In genomic region chr3:22938739-22939138, GRCh38 we compare ENCODE assay signal across 25 cellular contexts.
DNase-seq lines count a peak whose midpoint lies in the region; ATAC-seq and TF ChIP-seq lines count a peak whose summit lies in the region.
"Had no signal": no experiment of that assay in that cellular context is flagged by ENCODE, and none has a peak within 500 bp of the region (broad histone marks: within the 10 kb centered on the region; RNA-seq: fewer than 3 reads in every experiment).

No MANE protein-coding gene starts in this region.

- no peak overlapping the region for H2AFZ ChIP-seq in SK-N-SH (ENCODE audit: low read depth)
- H2AFZ ChIP-seq: GM23248 had no signal

- no peaks in the 10 kb centered on the region for H3F3A ChIP-seq in SK-N-SH (replicated peaks; ENCODE audit: insufficient read depth)

- H4K20me1 ChIP-seq in SK-N-SH (ENCODE audit: insufficient read depth) = no peaks in the 10 kb centered on the region
- H4K20me1 ChIP-seq: BLaER1 treated with 17β-estradiol and CSF1 and Interleukin-3, amounts not matched to agents 10 nM and 100 nM had no signal

- H3K4me1 ChIP-seq in gastroesophageal sphincter (peaks cover 8 to 47% (median 17%) of the 10 kb centered on the region in 3 donors), uterus (no peaks in the 10 kb centered on the region), upper lobe of right lung (no peaks in the 10 kb centered on the region), SK-N-SH (ENCODE audit: control insufficient read depth in 1 of 2, insufficient read depth in 2 of 2, low read depth in 1 of 2, low read length in 1 of 2) (no peaks in the 10 kb centered on the region)
- H3K4me1 ChIP-seq: A549; BE2C; BLaER1 treated with 17β-estradiol and CSF1 and Interleukin-3, amounts not matched to agents 10 nM and 100 nM had no signal

- 91 to 93% methylated on average over 3 to 5 of the region's 5 CpGs for WGBS in gastroesophageal sphincter (ENCODE audit: low coverage in 1 of 2), 2 donors
- 71% methylated on average over 5 of the region's 5 CpGs for WGBS in SK-N-SH (ENCODE audit: low lambda C conversion rate)

- TF ChIP-seq CTCF in gastroesophageal sphincter (IDR thresholded peaks at IDR 0.05) (no peak), uterus (IDR thresholded peaks at IDR 0.05) (no peak), upper lobe of right lung (IDR thresholded peaks at IDR 0.05) (no peak), SK-N-SH (IDR thresholded peaks at IDR 0.05) (no peak)

- no peaks in the 10 kb centered on the region for H3K9me3 ChIP-seq in gastroesophageal sphincter
- no peaks in the 10 kb centered on the region for H3K9me3 ChIP-seq in uterus
- no peaks in the 10 kb centered on the region for H3K9me3 ChIP-seq in upper lobe of right lung
- H3K9me3 ChIP-seq in SK-N-SH = no peaks in the 10 kb centered on the region
- H3K9me3 ChIP-seq: A549; BE2C; BLaER1 treated with 17β-estradiol and CSF1 and Interleukin-3, amounts not matched to agents 10 nM and 100 nM had no signal

- peak overlapping the region; percentile 9 for H3K27ac Mint-ChIP-seq in stimulated activated naive B cell treated with anti-CD40 and anti-IgM and Interleukin-4, amounts not matched to agents 10 μg/mL and 1 μg/mL and 100 μg/mL, for 72 hours
- H3K27ac Mint-ChIP-seq: CD14-positive monocyte; CD4-positive, alpha-beta T cell; CD8-positive, alpha-beta memory T cell had no signal

- H3K4me2 ChIP-seq in SK-N-SH = no peak overlapping the region
- H3K4me2 ChIP-seq: A549; BLaER1 treated with 17β-estradiol and CSF1 and Interleukin-3, amounts not matched to agents 10 nM and 100 nM had no signal

- no peak overlapping the region for H3K9ac ChIP-seq in SK-N-SH
- H3K9ac ChIP-seq: BLaER1 treated with 17β-estradiol and CSF1 and Interleukin-3, amounts not matched to agents 10 nM and 100 nM; GM23248 had no signal

- H3K79me2 ChIP-seq in SK-N-SH (ENCODE audit: insufficient read depth) = no peaks in the 10 kb centered on the region

- H3K4me1 Mint-ChIP-seq in stimulated activated naive B cell treated with anti-CD40 and anti-IgM and Interleukin-4, amounts not matched to agents 10 μg/mL and 1 μg/mL and 100 μg/mL, for 72 hours = no peaks in the 10 kb centered on the region
- H3K4me1 Mint-ChIP-seq: CD14-positive monocyte; CD8-positive, alpha-beta memory T cell had no signal

- intact Hi-C loops in uterus (cut with DNase I; ENCODE audit: low total_unique reads) (no loop called here), upper lobe of right lung (cut with DNase I) (no loop called here)

- ATAC-seq in gastroesophageal sphincter = no peak
- ATAC-seq in stimulated activated naive B cell treated with anti-CD40 and anti-IgM and Interleukin-4, amounts not matched to agents 10 μg/mL and 1 μg/mL and 100 μg/mL, for 72 hours (replicated peaks) = peak; percentile 58 to 69
- ATAC-seq in upper lobe of right lung = no peak
- ATAC-seq: A549, GM12878, HCT116 had no signal

- TF ChIP-seq EP300 in gastroesophageal sphincter (IDR thresholded peaks at IDR 0.05) (no peak), SK-N-SH (IDR thresholded peaks at IDR 0.05; ENCODE audit: borderline replicate concordance in 1 of 2, low read depth in 1 of 2, low read length in 1 of 2) (no peak)

- DNase-seq in NOMO-1 treated with DMSO at 0.1 percent for 48 hours (lab: John Stamatoyannopoulos, UW; ENCODE audit: unreplicated experiment) (peak; percentile 6), NOMO-1 (lab: John Stamatoyannopoulos, UW; ENCODE audit: unreplicated experiment in 2 of 2) (no peak), uterus (no peak), middle frontal gyrus (ENCODE audit: extremely low spot score, low spot score) (no peak), upper lobe of right lung (no peak), SK-N-SH (no peak)
- DNase-seq in stimulated activated naive B cell treated with anti-CD40 and anti-IgM and Interleukin-4, amounts not matched to agents 10 μg/mL and 1 μg/mL and 100 μg/mL, for 72 hours = no peak
- DNase-seq: 8988T; ACHN; AML-193; BE2C; CD4-positive, alpha-beta T cell; CD8-positive, alpha-beta memory T cell; DMS 273 treated with DMSO at 0.1 percent for 48 hours; DMS79; EL; GDM1; H7 had no signal

- H3K27ac ChIP-seq in gastroesophageal sphincter (peak overlapping the region; percentile 63 to 84 (median 70)), uterus (peak overlapping the region; percentile 1 to 13), upper lobe of right lung (no peak overlapping the region), SK-N-SH (ENCODE audit: low read depth in 2 of 2, low read length in 1 of 2) (peak overlapping the region in 1 of 2 experiments; percentile 15; a peak in 1 of 4 replicates)
- H3K27ac ChIP-seq: A549; BLaER1 treated with 17β-estradiol and CSF1 and Interleukin-3, amounts not matched to agents 10 nM and 100 nM; GM23248 had no signal

- POLR2A ChIA-PET in SK-N-SH (lab: Yijun Ruan, JAX) = no interaction called here

- CTCF ChIA-PET in SK-N-SH (lab: Yijun Ruan, JAX) = no interaction called here

- H3K9me2 ChIP-seq in SK-N-SH = no peaks in the 10 kb centered on the region

- H3K36me3 ChIP-seq in gastroesophageal sphincter (no peaks in the 10 kb centered on the region), uterus (no peaks in the 10 kb centered on the region), upper lobe of right lung (no peaks in the 10 kb centered on the region), SK-N-SH (replicated peaks in 1 of 2; ENCODE audit: control insufficient read depth in 1 of 2, insufficient read depth in 2 of 2, low read length in 1 of 2) (no peaks in the 10 kb centered on the region)
- H3K36me3 ChIP-seq: BE2C; BLaER1 treated with 17β-estradiol and CSF1 and Interleukin-3, amounts not matched to agents 10 nM and 100 nM had no signal

- H3K27me3 ChIP-seq in gastroesophageal sphincter = no peaks in the 10 kb centered on the region
- no peaks in the 10 kb centered on the region for H3K27me3 ChIP-seq in uterus
- no peaks in the 10 kb centered on the region for H3K27me3 ChIP-seq in upper lobe of right lung
- no peaks in the 10 kb centered on the region for H3K27me3 ChIP-seq in SK-N-SH (ENCODE audit: insufficient read depth)
- H3K27me3 ChIP-seq: BE2C; BLaER1 treated with 17β-estradiol and CSF1 and Interleukin-3, amounts not matched to agents 10 nM and 100 nM had no signal

- TF ChIP-seq POLR2A in gastroesophageal sphincter (IDR thresholded peaks at IDR 0.05) = no peak
- no peak for TF ChIP-seq POLR2A in uterus (IDR thresholded peaks at IDR 0.05)

- H3K9me3 Mint-ChIP-seq in stimulated activated naive B cell treated with anti-CD40 and anti-IgM and Interleukin-4, amounts not matched to agents 10 μg/mL and 1 μg/mL and 100 μg/mL, for 72 hours = no peaks in the 10 kb centered on the region
- H3K9me3 Mint-ChIP-seq: CD4-positive, alpha-beta T cell had no signal

- no peaks in the 10 kb centered on the region for H3K36me3 Mint-ChIP-seq in stimulated activated naive B cell treated with anti-CD40 and anti-IgM and Interleukin-4, amounts not matched to agents 10 μg/mL and 1 μg/mL and 100 μg/mL, for 72 hours
- H3K36me3 Mint-ChIP-seq: CD14-positive monocyte; CD8-positive, alpha-beta memory T cell had no signal

- no peak overlapping the region for H3K4me3 Mint-ChIP-seq in stimulated activated naive B cell treated with anti-CD40 and anti-IgM and Interleukin-4, amounts not matched to agents 10 μg/mL and 1 μg/mL and 100 μg/mL, for 72 hours
- H3K4me3 Mint-ChIP-seq: CD14-positive monocyte; CD4-positive, alpha-beta T cell; CD8-positive, alpha-beta memory T cell had no signal

- H3K27me3 Mint-ChIP-seq in stimulated activated naive B cell treated with anti-CD40 and anti-IgM and Interleukin-4, amounts not matched to agents 10 μg/mL and 1 μg/mL and 100 μg/mL, for 72 hours = peaks cover 0 to 4% of the 10 kb centered on the region in 2 donors
- H3K27me3 Mint-ChIP-seq: CD4-positive, alpha-beta T cell; CD8-positive, alpha-beta memory T cell had no signal

- H3K4me3 ChIP-seq in gastroesophageal sphincter (no peak overlapping the region), uterus (no peak overlapping the region), upper lobe of right lung (no peak overlapping the region), SK-N-SH (ENCODE audit: low read depth in 2 of 2, low read length in 1 of 2) (no peak overlapping the region)
- H3K4me3 ChIP-seq: A549; BLaER1 treated with 17β-estradiol and CSF1 and Interleukin-3, amounts not matched to agents 10 nM and 100 nM; GM12878; GM23248 had no signal

- TF ChIP-seq RAD21 in SK-N-SH (IDR thresholded peaks at IDR 0.05; ENCODE audit: low read length) = no peak

TF ChIP-seq in SK-N-SH, 30 proteins besides CTCF, POLR2A, EP300 and RAD21 (continues in another document):
- TF ChIP-seq USF2 (IDR thresholded peaks at IDR 0.05; ENCODE audit: borderline replicate concordance, low read depth, low read length) (no peak), FOXM1 (IDR thresholded peaks at IDR 0.05; ENCODE audit: low read depth) (no peak), REST (IDR thresholded peaks at IDR 0.05; ENCODE audit: low read depth, low read length) (no peak)

Comparison
In these comparisons a context has a peak if more than half of its experiments do, and no peak if none do; other contexts are left out.
1. ATAC-seq: peak in stimulated activated naive B cell treated with anti-CD40 and anti-IgM and Interleukin-4, amounts not matched to agents 10 μg/mL and 1 μg/mL and 100 μg/mL, for 72 hours (2 of 2); none in gastroesophageal sphincter (single experiment) and upper lobe of right lung (single experiment).